Comparison of ENCODE assay signal across 7 cellular contexts in genomic region chr9:89112243-89112642, GRCh38.
"Had no signal": no experiment of that assay in that cellular context is flagged by ENCODE, and none has a peak within 500 bp of the region (broad histone marks: within the 10 kb centered on the region; RNA-seq: fewer than 3 reads in every experiment).

No MANE protein-coding gene starts in this region.

- ATAC-seq: GM23338 had no signal

- DNase-seq: H9, KBM-7 had no signal

- FAIRE-seq: H1, H54, HTR-8/SVneo had no signal

- H3K27me3 Mint-ChIP-seq: IgD-negative memory B cell had no signal

- H3K4me2 ChIP-seq: GM23338 had no signal

- H3K4me1 Mint-ChIP-seq: IgD-negative memory B cell had no signal

- H2AFZ ChIP-seq: GM23338 had no signal

- H3K4me3 Mint-ChIP-seq: GM23338, H9, IgD-negative memory B cell had no signal

- H3K27ac Mint-ChIP-seq: GM23338, H9, IgD-negative memory B cell had no signal

- H3K4me3 ChIP-seq: GM23338 had no signal

- H3K9me3 Mint-ChIP-seq: GM23338, H9 had no signal
